7 cellular contexts compared by ENCODE assay signal in genomic region chr22:48911647-48912046, GRCh38.
DNase-seq lines count a peak whose midpoint lies in the region; ATAC-seq, FAIRE-seq and TF ChIP-seq lines count a peak whose summit lies in the region.
"Not testable (repeated sequence)": the region's sequence is repeated elsewhere in the genome, so short reads cannot be mapped to it uniquely, and the experiment has no call there.

No MANE protein-coding gene starts in this region.

- POLR2A ChIA-PET in H1 (lab: Charles Lee; ENCODE audit: partially characterized antibody) = not testable (repeated sequence)

- not testable (repeated sequence) for H4K5ac ChIP-seq in H1 (ENCODE audit: insufficient read length, low read depth, low read length)

- TF ChIP-seq RAD21 in H1 (IDR thresholded peaks at IDR 0.05 in 1 of 2, conservative IDR thresholded peaks at IDR 0.05 in 1 of 2; ENCODE audit: low read depth in 2 of 2, low read length in 2 of 2) = not testable (repeated sequence)

- not testable (repeated sequence) for ATAC-seq in activated T-cell treated with anti-CD3 and anti-CD28 coated beads, Interleukin-2, amount 50 U/mL, for 72 hours (replicated peaks in 1 of 2); activated naive CD4-positive, alpha-beta T cell treated with anti-CD3 and anti-CD28 coated beads, Interleukin-2, amount 50 U/mL, for 72 hours

- WGBS in H1 (ENCODE audit: extremely low coverage in 1 of 2, insufficient coverage in 1 of 2, insufficient read length in 1 of 2, insufficient replicate concordance in 2 of 2, low coverage in 1 of 2, low lambda C conversion rate in 2 of 2, missing lambda C conversion rate in 1 of 2), 2 experiments = 89% methylated on average over 4 of the region's 5 CpGs; no CpG with 5 or more reads in 1 of the 2 experiments

- H3K14ac ChIP-seq in H1 (ENCODE audit: insufficient read length) = not testable (repeated sequence)

- H2BK20ac ChIP-seq in H1 (ENCODE audit: low read length) = not testable (repeated sequence)

- not testable (repeated sequence) for H3K9me2 ChIP-seq in MM.1S (replicated peaks; ENCODE audit: insufficient read depth, low read length)

- not testable (repeated sequence) for H2BK12ac ChIP-seq in H1 (ENCODE audit: low read depth, low read length)

- H3K9me3 Mint-ChIP-seq in activated T-cell treated with anti-CD3 and anti-CD28 coated beads, Interleukin-2, amount 50 U/mL, for 72 hours = not testable (repeated sequence)
- peaks cover 9 to 19% of the 10 kb centered on the region in 2 donors for H3K9me3 Mint-ChIP-seq in activated naive CD4-positive, alpha-beta T cell treated with anti-CD3 and anti-CD28 coated beads, Interleukin-2, amount 50 U/mL, for 72 hours

- TF ChIP-seq POLR2A in H1 (IDR thresholded peaks at IDR 0.05; ENCODE audit: control extremely low read depth in 1 of 2, low read depth in 2 of 2, low read length in 2 of 2) = not testable (repeated sequence)

- not testable (repeated sequence) for H4K20me1 ChIP-seq in MM.1S (ENCODE audit: insufficient read depth, low read length); H1 (replicated peaks in 1 of 2; ENCODE audit: control insufficient read depth in 1 of 2, insufficient read depth in 2 of 2, low read length in 2 of 2)

- not testable (repeated sequence) for H2BK15ac ChIP-seq in H1 (ENCODE audit: low read length)

- not testable (repeated sequence) for H3K79me2 ChIP-seq in MM.1S (ENCODE audit: low read length); H1 (ENCODE audit: control insufficient read depth in 1 of 2, insufficient read depth in 2 of 2, low read length in 2 of 2)

- not testable (repeated sequence) for H3K4me1 ChIP-seq in MM.1S (ENCODE audit: low read length); H1 (replicated peaks in 1 of 4; ENCODE audit: control insufficient read depth in 3 of 4, insufficient read depth in 4 of 4, low read length in 3 of 4)

- not testable (repeated sequence) for H3K79me1 ChIP-seq in H1 (ENCODE audit: low read depth, low read length)

- TF ChIP-seq EP300 in H1 (IDR thresholded peaks at IDR 0.05; ENCODE audit: borderline replicate concordance in 1 of 2, low read depth in 2 of 2, low read length in 2 of 2) = not testable (repeated sequence)

- not testable (repeated sequence) for H3K4me3 ChIP-seq in MM.1S (ENCODE audit: low read length); H1 (ENCODE audit: extremely low read depth in 1 of 4, insufficient read depth in 2 of 4, low read depth in 3 of 4, low read length in 4 of 4)

- H4K91ac ChIP-seq in H1 (replicated peaks; ENCODE audit: insufficient read length, low read length) = not testable (repeated sequence)

- peaks cover 75% of the 10 kb centered on the region for H3K27me3 ChIP-seq in MM.1S (replicated peaks; ENCODE audit: insufficient read depth, low read length)
- not testable (repeated sequence) for H3K27me3 ChIP-seq in H1 (replicated peaks in 1 of 4; ENCODE audit: control insufficient read depth in 3 of 4, extremely low read depth in 1 of 4, insufficient read depth in 3 of 4, low read length in 3 of 4)

- H2BK120ac ChIP-seq in H1 (replicated peaks; ENCODE audit: low read depth, low read length) = not testable (repeated sequence)

- peak; percentile 70 for FAIRE-seq in H1 (lab: Jason Lieb, UNC)

- not testable (repeated sequence) for H3K4me2 ChIP-seq in MM.1S (ENCODE audit: low read depth, low read length); H1 (ENCODE audit: insufficient read depth in 1 of 2, low read depth in 2 of 2, low read length in 2 of 2)

- H3K27ac ChIP-seq in MM.1S (ENCODE audit: low read length); H1 (ENCODE audit: low read depth, low read length): not testable (repeated sequence)

- peak overlapping the region; percentile 46 for H3K27ac Mint-ChIP-seq in activated T-cell treated with anti-CD3 and anti-CD28 coated beads, Interleukin-2, amount 50 U/mL, for 72 hours
- H3K27ac Mint-ChIP-seq in activated naive CD4-positive, alpha-beta T cell treated with anti-CD3 and anti-CD28 coated beads, Interleukin-2, amount 50 U/mL, for 72 hours = peak overlapping the region; percentile 30 to 68

- not testable (repeated sequence) for H4K8ac ChIP-seq in H1 (ENCODE audit: extremely low read depth, insufficient read depth, low read length)

- H3K36me3 Mint-ChIP-seq in activated T-cell treated with anti-CD3 and anti-CD28 coated beads, Interleukin-2, amount 50 U/mL, for 72 hours (ENCODE audit: insufficient read depth in 2 of 2) = peaks cover 2 to 11% of the 10 kb centered on the region in 2 donors
- H3K36me3 Mint-ChIP-seq in activated naive CD4-positive, alpha-beta T cell treated with anti-CD3 and anti-CD28 coated beads, Interleukin-2, amount 50 U/mL, for 72 hours = peaks cover 13 to 26% of the 10 kb centered on the region in 2 donors

- peaks cover 49% of the 10 kb centered on the region for H3K27me3 Mint-ChIP-seq in activated T-cell treated with anti-CD3 and anti-CD28 coated beads, Interleukin-2, amount 50 U/mL, for 72 hours (ENCODE audit: low read depth)

- H3K36me3 ChIP-seq in MM.1S (replicated peaks; ENCODE audit: insufficient read depth, low read length); H1 (ENCODE audit: control insufficient read depth in 2 of 4, insufficient read depth in 4 of 4, low read length in 3 of 4): not testable (repeated sequence)

- not testable (repeated sequence) for H3K18ac ChIP-seq in H1 (ENCODE audit: extremely low read depth, low read length)

- not testable (repeated sequence) for H2AK5ac ChIP-seq in H1 (ENCODE audit: low read depth, low read length)

- not testable (repeated sequence) for H3K56ac ChIP-seq in H1 (replicated peaks; ENCODE audit: insufficient read length, low read depth, low read length)

- H3K23ac ChIP-seq in H1 (ENCODE audit: insufficient read length) = not testable (repeated sequence)

- CTCF ChIA-PET in H1 (lab: Charles Lee; ENCODE audit: partially characterized antibody) = not testable (repeated sequence)

- not testable (repeated sequence) for H3K23me2 ChIP-seq in H1 (ENCODE audit: low read depth, low read length)

- DNase-seq in MM.1S (peak; percentile 27), H1 (ENCODE audit: low read depth in 1 of 2, low spot score in 2 of 2) (peak in 1 of 2 experiments; percentile 11)
- peak; percentile 45 for DNase-seq in activated CD4-positive, alpha-beta T cell treated with anti-CD3 and anti-CD28 coated beads for 48 hours
- DNase-seq in activated T-cell treated with anti-CD3 and anti-CD28 coated beads, Interleukin-2, amount 50 U/mL, for 72 hours = peak; percentile 34 to 54
- DNase-seq in activated naive CD4-positive, alpha-beta T cell treated with anti-CD3 and anti-CD28 coated beads, Interleukin-2, amount 50 U/mL, for 72 hours (ENCODE audit: low spot score in 2 of 2) = not testable (repeated sequence)
- peak; percentile 37 for DNase-seq in stimulated activated CD4-positive, alpha-beta T cell treated with anti-CD3 and anti-CD28 coated beads, Interleukin-1b, Interleukin-23, amount 100 ng/mL, for 48 hours
- peak; percentile 39 for DNase-seq in stimulated activated naive CD4-positive, alpha-beta T cell treated with Interleukin-2 at 50 U/mL for 16 hours (lab: John Stamatoyannopoulos, UW)

- not testable (repeated sequence) for H3K9ac ChIP-seq in MM.1S (ENCODE audit: low read length); H1 (replicated peaks in 1 of 4; ENCODE audit: extremely low read depth in 1 of 4, low read depth in 3 of 4, low read length in 3 of 4)

- H2BK5ac ChIP-seq in H1 (ENCODE audit: low read depth, low read length) = not testable (repeated sequence)

- H2AFZ ChIP-seq in MM.1S (ENCODE audit: low read length); H1 (ENCODE audit: low read length): not testable (repeated sequence)

- not testable (repeated sequence) for TF ChIP-seq CTCF in MM.1S (IDR thresholded peaks at IDR 0.05; ENCODE audit: low read length); H1 (IDR thresholded peaks at IDR 0.05; ENCODE audit: control extremely low read depth in 1 of 3, insufficient read depth in 1 of 3, low read depth in 1 of 3, low read length in 3 of 3)

- not testable (repeated sequence) for H3K4me1 Mint-ChIP-seq in activated T-cell treated with anti-CD3 and anti-CD28 coated beads, Interleukin-2, amount 50 U/mL, for 72 hours (ENCODE audit: low read depth)

- H3K9me3 ChIP-seq in MM.1S (replicated peaks; ENCODE audit: insufficient read depth, low read length); H1 (ENCODE audit: insufficient read depth in 2 of 2, low read depth in 1 of 2, low read length in 1 of 2): not testable (repeated sequence)

- H3K4ac ChIP-seq in H1 (replicated peaks; ENCODE audit: insufficient read length, low read depth, low read length) = not testable (repeated sequence)

- H3F3A ChIP-seq in MM.1S (ENCODE audit: insufficient read depth, low read length) = peaks cover 21% of the 10 kb centered on the region

- H3K4me3 Mint-ChIP-seq in activated T-cell treated with anti-CD3 and anti-CD28 coated beads, Interleukin-2, amount 50 U/mL, for 72 hours = not testable (repeated sequence)
